Comparison of ENCODE assay signal across 10 cellular contexts in genomic region chr19:56537442-56537841, GRCh38. TPM values are rescaled to one million over a fixed set of nuclear protein-coding genes. Genes with fewer than 3 reads are reported as not detected.
A peak's percentile ranks its signal among the peaks of the same experiment; 100 is the strongest.
DNase-seq lines count a peak whose midpoint lies in the region; ATAC-seq and TF ChIP-seq lines count a peak whose summit lies in the region.
"Had no signal": no experiment of that assay in that cellular context is flagged by ENCODE, and none has a peak within 500 bp of the region (broad histone marks: within the 10 kb centered on the region; RNA-seq: fewer than 3 reads in every experiment).

No MANE protein-coding gene starts in this region.

- H3K36me3 Mint-ChIP-seq in WTC11: peaks cover 53% of the 10 kb centered on the region
- peaks cover 25% of the 10 kb centered on the region for H3K36me3 Mint-ChIP-seq in osteocyte (ENCODE audit: unreplicated experiment)

- H3K36me3 ChIP-seq in GM23248 (ENCODE audit: low read depth) (peaks cover 7% of the 10 kb centered on the region; the same call in 1 of the 2 replicates), esophagus muscularis mucosa (peaks cover 12 to 27% (median 16%) of the 10 kb centered on the region in 4 donors), MG63 (no peaks in the 10 kb centered on the region; the same call in 1 of the 2 replicates)
- H3K36me3 ChIP-seq: colonic mucosa had no signal

- H3K4me1 ChIP-seq in GM23248 (ENCODE audit: insufficient read depth) (0 out of 2 replicates have a peak, but pooled peaks cover 4% of the 10 kb centered on the region), esophagus muscularis mucosa (peaks cover 18 to 29% (median 20%) of the 10 kb centered on the region in 4 donors)
- H3K4me1 ChIP-seq: colonic mucosa had no signal

- POLR2A ChIA-PET in WTC11 (lab: Charles Lee): no interaction called here

- H3K27ac Mint-ChIP-seq in WTC11: no peak overlapping the region
- H3K27ac Mint-ChIP-seq in osteocyte (ENCODE audit: unreplicated experiment): peak overlapping the region; percentile 96

- CTCF ChIA-PET in WTC11 (lab: Charles Lee): no interaction called here

- H3F3A ChIP-seq in GM23248 (ENCODE audit: insufficient read depth): no peaks in the 10 kb centered on the region

- H4K20me1 ChIP-seq in GM23248 (ENCODE audit: insufficient read depth): no peaks in the 10 kb centered on the region

- no peak for TF ChIP-seq CTCF in WTC11 (IDR thresholded peaks at IDR 0.05)
- TF ChIP-seq CTCF in esophagus muscularis mucosa (IDR thresholded peaks at IDR 0.05): no peak
- TF ChIP-seq CTCF in osteocyte (IDR thresholded peaks at IDR 0.05): no peak

- peak overlapping the region; percentile 85 for H2AFZ ChIP-seq in GM23248

- H3K27me3 Mint-ChIP-seq in WTC11 (ENCODE audit: low read depth) (peaks cover 11% of the 10 kb centered on the region), osteocyte (ENCODE audit: unreplicated experiment) (no peaks in the 10 kb centered on the region)

- H3K4me2 ChIP-seq in GM23248 (ENCODE audit: unreplicated experiment): no peak overlapping the region

- peak overlapping the region; percentile 71 for H3K4me3 Mint-ChIP-seq in WTC11
- peak overlapping the region; percentile 87 for H3K4me3 Mint-ChIP-seq in osteocyte (ENCODE audit: unreplicated experiment)

- DNase-seq in GM23248 (no peak), WTC11 (ENCODE audit: low spot score) (no peak), esophagus muscularis mucosa (ENCODE audit: extremely low spot score) (no peak), osteocyte (ENCODE audit: extremely low spot score, unreplicated experiment) (no peak), MG63 (no peak), NCI-H2227 treated with DMSO at 0.1 percent for 48 hours (lab: John Stamatoyannopoulos, UW) (no peak)
- no peak for DNase-seq in stimulated activated CD4-positive, alpha-beta T cell treated with anti-CD3 and anti-CD28 coated beads, Interleukin-4, amount 100 ng/mL, for 4 hours
- no peak for DNase-seq in stimulated activated naive CD4-positive, alpha-beta T cell treated with Interleukin-2 at 50 U/mL for 16 hours (lab: John Stamatoyannopoulos, UW)
- DNase-seq: colonic mucosa, RPMI8226 had no signal

- 0 out of 2 replicates have a peak, but pooled peaks cover 3% of the 10 kb centered on the region for H3K4me1 Mint-ChIP-seq in WTC11
- peaks cover 19% of the 10 kb centered on the region for H3K4me1 Mint-ChIP-seq in osteocyte (ENCODE audit: unreplicated experiment)

- H3K9me3 Mint-ChIP-seq in WTC11 (peaks cover 65% of the 10 kb centered on the region), osteocyte (ENCODE audit: unreplicated experiment) (peaks cover 40% of the 10 kb centered on the region)

- no peaks in the 10 kb centered on the region for H3K9me3 ChIP-seq in GM23248 (ENCODE audit: low read depth)
- peaks cover 0 to 71% (median 54%) of the 10 kb centered on the region in 4 donors for H3K9me3 ChIP-seq in esophagus muscularis mucosa
- peaks cover 27% of the 10 kb centered on the region for H3K9me3 ChIP-seq in MG63
- H3K9me3 ChIP-seq: colonic mucosa had no signal

- in situ Hi-C loops in GM23248 (cut with MboI): no loop called here

- no peak overlapping the region for H3K9ac ChIP-seq in GM23248

- no peak for TF ChIP-seq EP300 in esophagus muscularis mucosa (IDR thresholded peaks at IDR 0.05)

- H3K27ac ChIP-seq in GM23248 (no peak overlapping the region), esophagus muscularis mucosa (replicated peaks in 1 of 4) (peak overlapping the region in 3 of 4 donors; percentile 85 to 93 (median 89))

- TF ChIP-seq POLR2A in esophagus muscularis mucosa (IDR thresholded peaks at IDR 0.05; ENCODE audit: low read depth): no peak

- ATAC-seq in WTC11: no peak

- intact Hi-C loops in esophagus muscularis mucosa (cut with DNase I): no loop called here

- 86 to 100% methylated on average over 3 of the region's 3 CpGs for WGBS in GM23248 (ENCODE audit: low coverage in 1 of 2, low lambda C conversion rate in 2 of 2, missing lambda C conversion rate in 2 of 2), 2 experiments
- WGBS in esophagus muscularis mucosa: 100% methylated on average over 3 of the region's 3 CpGs

- H3K4me3 ChIP-seq in GM23248: peak overlapping the region; percentile 85; the same call in 1 of the 2 replicates
- peak overlapping the region in 3 of 4 donors; percentile 75 to 80 (median 76) for H3K4me3 ChIP-seq in esophagus muscularis mucosa
- no peak overlapping the region; the same call in 1 of the 2 replicates for H3K4me3 ChIP-seq in MG63

- H3K9me2 ChIP-seq in GM23248 (ENCODE audit: insufficient read depth): no peaks in the 10 kb centered on the region

- no peaks in the 10 kb centered on the region for H3K27me3 ChIP-seq in GM23248 (replicated peaks; ENCODE audit: insufficient read depth)
- H3K27me3 ChIP-seq in esophagus muscularis mucosa: no peaks in the 10 kb centered on the region
- H3K27me3 ChIP-seq in MG63: no peaks in the 10 kb centered on the region
- H3K27me3 ChIP-seq: colonic mucosa had no signal

- H3K79me2 ChIP-seq in GM23248 (ENCODE audit: insufficient read depth): peaks cover 28% of the 10 kb centered on the region

TF ChIP-seq in WTC11, 78 proteins besides CTCF, POLR2A, EP300 and RAD21:
- TF ChIP-seq ZNF532 (CRISPR knock-in tag; IDR thresholded peaks at IDR 0.05; ENCODE audit: borderline replicate concordance) (no peak), ZNF219 (CRISPR knock-in tag; IDR thresholded peaks at IDR 0.05; ENCODE audit: borderline replicate concordance) (no peak), IRF2 (CRISPR knock-in tag; IDR thresholded peaks at IDR 0.05; ENCODE audit: borderline replicate concordance, low read depth) (no peak), MXD4 (CRISPR knock-in tag; IDR thresholded peaks at IDR 0.05; ENCODE audit: borderline replicate concordance) (no peak), PRRX2 (CRISPR knock-in tag; IDR thresholded peaks at IDR 0.05) (no peak), ZNF423 (CRISPR knock-in tag; IDR thresholded peaks at IDR 0.05) (no peak)
TF ChIP-seq in WTC11: peak in this region for 0.

RNA-seq across cellular contexts. Expression of gene ZFP28, which starts 1.3 kb away (rescaled TPM):
- 5.1 and 5.6 TPM in 2 replicates for total RNA-seq in GM23248 (2014; rRNA removed; shearing (Covaris generic))
- 5.8 and 7.1 TPM in 2 replicates for polyA plus RNA-seq in GM23248 (2016; fragmentation: Nextera tagmentation; extraction: Ambion mirVana)
- total RNA-seq in WTC11 (2021): 2.8 to 4.6 TPM (median 3.7 TPM) in 3 replicates
- 10 to 100 TPM; 10.3 to 20.2 (median 12.7) TPM for total RNA-seq in esophagus muscularis mucosa
- total RNA-seq in osteocyte: 7.8 and 11.3 TPM in 2 replicates
- total RNA-seq in MG63 (2014; rRNA removed; shearing (Covaris generic); ENCODE audit: low replicate concordance): 1.8 and 8.4 TPM in 2 replicates

RNA-seq across cellular contexts. Expression of gene ZNF471, which starts 29.8 kb away (rescaled TPM):
- total RNA-seq in GM23248 (2014; rRNA removed; shearing (Covaris generic)): 4.7 and 6.1 TPM in 2 replicates
- 3.4 and 3.6 TPM in 2 replicates for polyA plus RNA-seq in GM23248 (2016; fragmentation: Nextera tagmentation; extraction: Ambion mirVana)
- total RNA-seq in WTC11 (2021) (0.98 to 1.5 TPM (median 1.5 TPM) in 3 replicates), esophagus muscularis mucosa (10 to 100 TPM in 3 of 4 donors, 1 to 10 TPM in 1; 8.6 to 11.2 (median 10.9) TPM), osteocyte (not detected in 2 replicates)
- not detected in 2 replicates for total RNA-seq in MG63 (2014; rRNA removed; shearing (Covaris generic); ENCODE audit: low replicate concordance)

RNA-seq across cellular contexts. Expression of gene ZNF470, which starts 29.8 kb away (rescaled TPM):
- 3.5 and 5.8 TPM in 2 replicates for total RNA-seq in GM23248 (2014; rRNA removed; shearing (Covaris generic))
- polyA plus RNA-seq in GM23248 (2016; fragmentation: Nextera tagmentation; extraction: Ambion mirVana): 3.4 and 3.5 TPM in 2 replicates
- total RNA-seq in WTC11 (2021) (6.0 to 6.5 TPM (median 6.2 TPM) in 3 replicates), esophagus muscularis mucosa (1 to 10 TPM; 7.1 to 9.2 (median 7.4) TPM), osteocyte (3.4 and 4.4 TPM in 2 replicates)
- 0.25 and 0.33 TPM in 2 replicates for total RNA-seq in MG63 (2014; rRNA removed; shearing (Covaris generic); ENCODE audit: low replicate concordance)

RNA-seq across cellular contexts. Expression of gene ZNF71, which starts 57.7 kb away (rescaled TPM):
- total RNA-seq in GM23248 (2014; rRNA removed; shearing (Covaris generic)): 3.4 and 7.9 TPM in 2 replicates
- 6.2 and 6.7 TPM in 2 replicates for polyA plus RNA-seq in GM23248 (2016; fragmentation: Nextera tagmentation; extraction: Ambion mirVana)
- total RNA-seq in WTC11 (2021) (6.7 to 8.0 TPM (median 7.0 TPM) in 3 replicates), esophagus muscularis mucosa (10 to 100 TPM; 12.6 to 25.9 (median 19.6) TPM), osteocyte (10.5 and 11.2 TPM in 2 replicates)
- 12.7 and 15.9 TPM in 2 replicates for total RNA-seq in MG63 (2014; rRNA removed; shearing (Covaris generic); ENCODE audit: low replicate concordance)
